In the genomic region with DNA sequence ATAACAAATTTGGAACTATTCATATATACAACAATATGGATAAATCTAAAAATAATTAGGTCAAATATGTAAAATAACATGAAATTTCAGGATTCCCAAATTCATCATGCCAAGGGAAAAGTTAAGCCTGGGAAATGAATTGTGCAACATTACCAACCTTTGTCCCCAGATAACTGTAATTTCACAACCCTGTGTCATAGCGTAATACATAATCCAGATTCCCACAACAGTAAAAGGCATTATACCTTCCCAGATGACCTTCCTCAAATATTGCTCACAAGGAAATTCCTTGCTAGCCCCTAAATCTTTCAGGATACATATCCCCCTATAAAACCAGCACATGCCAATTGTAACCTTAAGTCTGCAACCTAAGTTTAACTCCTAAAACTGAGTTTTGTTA, we compare ENCODE assay signal across 15 cellular contexts. TPM values are rescaled to one million over a fixed set of nuclear protein-coding genes. Genes with fewer than 3 reads are reported as not detected.
"Had no signal": no experiment of that assay in that cellular context is flagged by ENCODE, and none has a peak within 500 bp of the region (broad histone marks: within the 10 kb centered on the region; RNA-seq: fewer than 3 reads in every experiment).

No MANE protein-coding gene starts in this region.

- H2AFZ ChIP-seq: neural progenitor cell had no signal

- H3K27ac ChIP-seq: gastrocnemius medialis, heart left ventricle, neural progenitor cell had no signal

- H3K27me3 ChIP-seq: gastrocnemius medialis had no signal

- H3K9me3 ChIP-seq: adrenal gland, gastrocnemius medialis, heart left ventricle had no signal

- H3K27ac Mint-ChIP-seq: activated T-helper 17 cell treated with anti-CD3 and anti-CD28 coated beads, Interleukin-2, amount 50 U/mL, for 72 hours; naive B cell; neural progenitor cell; stimulated activated memory B cell treated with anti-CD40 and anti-IgM and Interleukin-4, amounts not matched to agents 10 μg/mL and 1 μg/mL and 100 μg/mL, for 72 hours; T-cell had no signal

- H3K9ac ChIP-seq: neural progenitor cell had no signal

- H3K4me1 ChIP-seq: adrenal gland, gastrocnemius medialis, heart left ventricle, neural progenitor cell had no signal

- DNase-seq: activated naive CD4-positive, alpha-beta T cell treated with anti-CD3 and anti-CD28 coated beads, Interleukin-2, amount 50 U/mL, for 16 hours; activated T-cell treated with anti-CD3 and anti-CD28 coated beads for 4 hours; adrenal gland; effector CD8-positive, alpha-beta T cell; gastrocnemius medialis; heart left ventricle; naive B cell; stimulated activated CD4-positive, alpha-beta T cell treated with anti-CD3 and anti-CD28 coated beads, Interleukin-2, amount 100 ng/mL, for 48 hours; T-cell; T-helper 9 cell had no signal

- H3K4me2 ChIP-seq: neural progenitor cell had no signal

- H3K27me3 Mint-ChIP-seq: activated T-helper 17 cell treated with anti-CD3 and anti-CD28 coated beads, Interleukin-2, amount 50 U/mL, for 72 hours; central memory CD8-positive, alpha-beta T cell; stimulated activated memory B cell treated with anti-CD40 and anti-IgM and Interleukin-4, amounts not matched to agents 10 μg/mL and 1 μg/mL and 100 μg/mL, for 72 hours had no signal

- H3K4me3 ChIP-seq: adrenal gland, gastrocnemius medialis, heart left ventricle, neural progenitor cell had no signal

- ATAC-seq: activated CD4-positive, CD25-positive, alpha-beta regulatory T cell treated with anti-CD3 and anti-CD28 coated beads, Interleukin-2, amount 50 U/mL, for 24 hours; activated T-helper 17 cell treated with anti-CD3 and anti-CD28 coated beads, Interleukin-2, amount 50 U/mL, for 72 hours; gastrocnemius medialis; heart left ventricle; stimulated activated memory B cell treated with anti-CD40 and anti-IgM and Interleukin-4, amounts not matched to agents 10 μg/mL and 1 μg/mL and 100 μg/mL, for 72 hours; T-cell had no signal

- H3K4me1 Mint-ChIP-seq: activated T-helper 17 cell treated with anti-CD3 and anti-CD28 coated beads, Interleukin-2, amount 50 U/mL, for 72 hours; stimulated activated memory B cell treated with anti-CD40 and anti-IgM and Interleukin-4, amounts not matched to agents 10 μg/mL and 1 μg/mL and 100 μg/mL, for 72 hours had no signal

- H3K36me3 ChIP-seq: adrenal gland, gastrocnemius medialis, heart left ventricle, neural progenitor cell had no signal

- H3K9me3 Mint-ChIP-seq: activated T-helper 17 cell treated with anti-CD3 and anti-CD28 coated beads, Interleukin-2, amount 50 U/mL, for 72 hours; central memory CD8-positive, alpha-beta T cell; stimulated activated memory B cell treated with anti-CD40 and anti-IgM and Interleukin-4, amounts not matched to agents 10 μg/mL and 1 μg/mL and 100 μg/mL, for 72 hours; T-cell had no signal

- H3K4me3 Mint-ChIP-seq: activated T-helper 17 cell treated with anti-CD3 and anti-CD28 coated beads, Interleukin-2, amount 50 U/mL, for 72 hours; central memory CD8-positive, alpha-beta T cell; naive B cell; neural progenitor cell; stimulated activated memory B cell treated with anti-CD40 and anti-IgM and Interleukin-4, amounts not matched to agents 10 μg/mL and 1 μg/mL and 100 μg/mL, for 72 hours; T-cell had no signal

- H3K36me3 Mint-ChIP-seq: naive B cell; stimulated activated memory B cell treated with anti-CD40 and anti-IgM and Interleukin-4, amounts not matched to agents 10 μg/mL and 1 μg/mL and 100 μg/mL, for 72 hours; T-cell had no signal

RNA-seq across cellular contexts. Expression of a gene that starts 32.9 kb away (rescaled TPM):
- total RNA-seq: gastrocnemius medialis had no signal
